ENCODE assay signal across 34 cellular contexts in genomic region chr11:71476926-71477636, GRCh38. TPM values are rescaled to one million over a fixed set of nuclear protein-coding genes. Genes with fewer than 3 reads are reported as not detected.
"Had no signal": no experiment of that assay in that cellular context is flagged by ENCODE, and none has a peak within 500 bp of the region (broad histone marks: within the 10 kb centered on the region; RNA-seq: fewer than 3 reads in every experiment).

No MANE protein-coding gene starts in this region.

- H3K9ac ChIP-seq: KMS-11 had no signal

- H3K27ac Mint-ChIP-seq: activated CD4-positive, alpha-beta memory T cell treated with anti-CD3 and anti-CD28 coated beads, Interleukin-2, amount 10 ng/mL, durations not matched to agents 7 days and 5 days; activated CD8-positive, alpha-beta memory T cell treated with anti-CD3 and anti-CD28 coated beads, Interleukin-2, amount 10 ng/mL, durations not matched to agents 7 days and 5 days; activated naive CD4-positive, alpha-beta T cell treated with anti-CD3 and anti-CD28 coated beads, Interleukin-2, amount 10 ng/mL, durations not matched to agents 7 days and 5 days; activated naive CD8-positive, alpha-beta T cell; activated naive CD8-positive, alpha-beta T cell treated with anti-CD3 and anti-CD28 coated beads, Interleukin-2, amount 50 U/mL, for 24 hours; brain had no signal

- H3K4me3 Mint-ChIP-seq: activated CD4-positive, alpha-beta memory T cell treated with anti-CD3 and anti-CD28 coated beads, Interleukin-2, amount 10 ng/mL, durations not matched to agents 7 days and 5 days; activated CD8-positive, alpha-beta memory T cell treated with anti-CD3 and anti-CD28 coated beads, Interleukin-2, amount 10 ng/mL, durations not matched to agents 7 days and 5 days; activated naive CD4-positive, alpha-beta T cell treated with anti-CD3 and anti-CD28 coated beads, Interleukin-2, amount 10 ng/mL, durations not matched to agents 7 days and 5 days; activated naive CD8-positive, alpha-beta T cell; activated naive CD8-positive, alpha-beta T cell treated with anti-CD3 and anti-CD28 coated beads, Interleukin-2, amount 50 U/mL, for 24 hours; brain had no signal

- H3K4me1 Mint-ChIP-seq: activated CD4-positive, alpha-beta memory T cell treated with anti-CD3 and anti-CD28 coated beads, Interleukin-2, amount 10 ng/mL, durations not matched to agents 7 days and 5 days; activated CD8-positive, alpha-beta memory T cell treated with anti-CD3 and anti-CD28 coated beads, Interleukin-2, amount 10 ng/mL, durations not matched to agents 7 days and 5 days; activated naive CD4-positive, alpha-beta T cell treated with anti-CD3 and anti-CD28 coated beads, Interleukin-2, amount 10 ng/mL, durations not matched to agents 7 days and 5 days; activated naive CD8-positive, alpha-beta T cell treated with anti-CD3 and anti-CD28 coated beads, Interleukin-2, amount 50 U/mL, for 24 hours; brain had no signal

- H3K9me3 Mint-ChIP-seq: activated CD4-positive, alpha-beta memory T cell treated with anti-CD3 and anti-CD28 coated beads, Interleukin-2, amount 10 ng/mL, durations not matched to agents 7 days and 5 days; activated naive CD4-positive, alpha-beta T cell treated with anti-CD3 and anti-CD28 coated beads, Interleukin-2, amount 10 ng/mL, durations not matched to agents 7 days and 5 days; activated naive CD8-positive, alpha-beta T cell treated with anti-CD3 and anti-CD28 coated beads, Interleukin-2, amount 50 U/mL, for 24 hours; brain had no signal

- H3K4me2 ChIP-seq: KMS-11 had no signal

- H3K27ac ChIP-seq: KMS-11, WERI-Rb-1 had no signal

- ATAC-seq: activated CD8-positive, alpha-beta memory T cell treated with anti-CD3 and anti-CD28 coated beads, Interleukin-2, amount 10 ng/mL, durations not matched to agents 7 days and 5 days; activated naive CD8-positive, alpha-beta T cell treated with anti-CD3 and anti-CD28 coated beads, Interleukin-2, amount 50 U/mL, for 24 hours; Panc1 had no signal

- H3K27me3 Mint-ChIP-seq: activated CD4-positive, alpha-beta memory T cell treated with anti-CD3 and anti-CD28 coated beads, Interleukin-2, amount 10 ng/mL, durations not matched to agents 7 days and 5 days; activated CD8-positive, alpha-beta memory T cell treated with anti-CD3 and anti-CD28 coated beads, Interleukin-2, amount 10 ng/mL, durations not matched to agents 7 days and 5 days; activated naive CD4-positive, alpha-beta T cell treated with anti-CD3 and anti-CD28 coated beads, Interleukin-2, amount 10 ng/mL, durations not matched to agents 7 days and 5 days; activated naive CD8-positive, alpha-beta T cell; activated naive CD8-positive, alpha-beta T cell treated with anti-CD3 and anti-CD28 coated beads, Interleukin-2, amount 50 U/mL, for 24 hours; brain had no signal

- DNase-seq: activated CD4-positive, alpha-beta memory T cell treated with anti-CD3 and anti-CD28 coated beads, Interleukin-2, amount 10 ng/mL, durations not matched to agents 7 days and 5 days; activated CD4-positive, alpha-beta T cell treated with anti-CD3 and anti-CD28 coated beads for 1 hour; activated CD4-positive, alpha-beta T cell treated with anti-CD3 and anti-CD28 coated beads for 48 hours; activated CD4-positive, CD25-positive, alpha-beta regulatory T cell; activated CD8-positive, alpha-beta memory T cell treated with anti-CD3 and anti-CD28 coated beads for 24 hours; activated CD8-positive, alpha-beta memory T cell treated with anti-CD3 and anti-CD28 coated beads, Interleukin-2, amount 10 ng/mL, durations not matched to agents 7 days and 5 days; activated CD8-positive, alpha-beta memory T cell treated with anti-CD3 and anti-CD28 coated beads, Interleukin-2, amount 50 U/mL, for 48 hours; activated effector memory CD4-positive, alpha-beta T cell treated with Interleukin-2 at 50 U/mL for 16 hours; activated naive CD4-positive, alpha-beta T cell treated with anti-CD3 and anti-CD28 coated beads, Interleukin-2, amount 10 ng/mL, durations not matched to agents 7 days and 5 days; activated naive CD8-positive, alpha-beta T cell treated with anti-CD3 and anti-CD28 coated beads, Interleukin-2, amount 50 U/mL, for 24 hours; activated T-cell treated with anti-CD3 and anti-CD28 coated beads, Interleukin-2, amount 50 U/mL, for 48 hours; anterior cingulate cortex; caudate nucleus; MM.1S; MV-4-11; NCI-H1092; NCI-H1436 treated with DMSO at 0.1 percent for 48 hours; NCI-H1694 treated with DMSO at 0.1 percent for 48 hours; NCI-H2029; NCI-H345; NCI-H524 treated with DMSO at 0.1 percent for 48 hours; RPMI8226; SW 1271; T-helper 1 cell; T-helper 2 cell; T-helper 9 cell; WERI-Rb-1 had no signal

RNA-seq across cellular contexts. Expression of gene KRTAP5-7, which starts 50.0 kb away (rescaled TPM):
- total RNA-seq: activated CD4-positive, alpha-beta memory T cell treated with anti-CD3 and anti-CD28 coated beads, Interleukin-2, amount 10 ng/mL, durations not matched to agents 7 days and 5 days; activated CD8-positive, alpha-beta memory T cell treated with anti-CD3 and anti-CD28 coated beads, Interleukin-2, amount 10 ng/mL, durations not matched to agents 7 days and 5 days; bronchial epithelial cell; LHCN-M2; NCI-H460 had no signal
